Comparison of ENCODE assay signal across 11 cellular contexts in genomic region chr12:63098851-63099250, GRCh38. TPM values are rescaled to one million over a fixed set of nuclear protein-coding genes. Genes with fewer than 3 reads are reported as not detected.
DNase-seq lines count a peak whose midpoint lies in the region; ATAC-seq, FAIRE-seq and TF ChIP-seq lines count a peak whose summit lies in the region.
"Had no signal": no experiment of that assay in that cellular context is flagged by ENCODE, and none has a peak within 500 bp of the region (broad histone marks: within the 10 kb centered on the region; RNA-seq: fewer than 3 reads in every experiment).

No MANE protein-coding gene starts in this region.

- H3K27me3 ChIP-seq in kidney epithelial cell (ENCODE audit: control insufficient read depth, insufficient read depth, low read length) (no peaks in the 10 kb centered on the region), H7 (ENCODE audit: control insufficient read depth, insufficient read depth, low read length) (no peaks in the 10 kb centered on the region)

- TF ChIP-seq CTCF in kidney epithelial cell (IDR thresholded peaks at IDR 0.05; ENCODE audit: insufficient read depth, low read length, poor library complexity, severe bottlenecking) = peak; percentile 31

- ATAC-seq in HG03159 (IDR thresholded peaks at IDR 0.05; ENCODE audit: unreplicated experiment) = no peak
- ATAC-seq: activated CD8-positive, alpha-beta T cell treated with anti-CD3 and anti-CD28 coated beads for 36 hours; stimulated activated effector memory CD8-positive, alpha-beta T cell treated with anti-CD3 and anti-CD28 coated beads, Interleukin-12 subunit alpha, Interleukin-12 subunit beta, amount 100 ng/mL, for 72 hours had no signal

- H3K4me3 ChIP-seq in kidney epithelial cell (ENCODE audit: low read depth, low read length) = no peak overlapping the region
- no peak overlapping the region for H3K4me3 ChIP-seq in H7 (ENCODE audit: insufficient read depth, low read depth, low read length)

- in situ Hi-C loops in Caki2 (cut with HindIII; ENCODE audit: low pct_unique_long_range_greater_than_20kb, low sequenced_read_pairs) = no loop called here

- no peaks in the 10 kb centered on the region for H3K36me3 ChIP-seq in kidney epithelial cell (ENCODE audit: control insufficient read depth, insufficient read depth, low read length)
- H3K36me3 ChIP-seq in H7 (replicated peaks; ENCODE audit: control insufficient read depth, insufficient read depth, low read length) = no peaks in the 10 kb centered on the region

- DNase-seq in Caki2 (ENCODE audit: low read depth) (peak; percentile 13), HTR-8/SVneo (ENCODE audit: insufficient read length, low spot score) (peak; percentile 9), SHP77 treated with DMSO at 0.1 percent for 48 hours (lab: John Stamatoyannopoulos, UW) (peak; percentile 19), kidney epithelial cell (ENCODE audit: low read depth) (no peak), amniotic stem cell (lab: John Stamatoyannopoulos, UW) (no peak), H7 (no peak)
- no peak for DNase-seq in central memory CD4-positive, alpha-beta T cell
- DNase-seq: activated CD8-positive, alpha-beta T cell treated with anti-CD3 and anti-CD28 coated beads for 36 hours; NCI-H2081 treated with DMSO at 0.1 percent for 48 hours had no signal

- no peak for FAIRE-seq in HTR-8/SVneo (lab: Jason Lieb, UNC)

RNA-seq across cellular contexts. Expression of gene AVPR1A, which starts 52.1 kb away (rescaled TPM):
- not detected in 2 replicates for total RNA-seq in Caki2 (2014; rRNA removed; shearing (Covaris generic); ENCODE audit: low replicate concordance)
- 0.13 and 0.14 TPM in 2 replicates for total RNA-seq in kidney epithelial cell
- 0.03 TPM in 1 of 2 replicates, not detected in the other for total RNA-seq in H7 (2014; rRNA removed; shearing (Covaris generic))
- total RNA-seq: activated CD8-positive, alpha-beta T cell treated with anti-CD3 and anti-CD28 coated beads for 36 hours had no signal

Comparison
In these comparisons a context has a peak if more than half of its experiments do, and no peak if none do; other contexts are left out.
1. DNase-seq: peak in Caki2 (single experiment), HTR-8/SVneo (single experiment) and SHP77 treated with DMSO at 0.1 percent for 48 hours (single experiment); none in kidney epithelial cell (single experiment), central memory CD4-positive, alpha-beta T cell (single experiment), amniotic stem cell (single experiment) and H7 (single experiment).